8 cellular contexts compared by ENCODE assay signal in the genomic region with DNA sequence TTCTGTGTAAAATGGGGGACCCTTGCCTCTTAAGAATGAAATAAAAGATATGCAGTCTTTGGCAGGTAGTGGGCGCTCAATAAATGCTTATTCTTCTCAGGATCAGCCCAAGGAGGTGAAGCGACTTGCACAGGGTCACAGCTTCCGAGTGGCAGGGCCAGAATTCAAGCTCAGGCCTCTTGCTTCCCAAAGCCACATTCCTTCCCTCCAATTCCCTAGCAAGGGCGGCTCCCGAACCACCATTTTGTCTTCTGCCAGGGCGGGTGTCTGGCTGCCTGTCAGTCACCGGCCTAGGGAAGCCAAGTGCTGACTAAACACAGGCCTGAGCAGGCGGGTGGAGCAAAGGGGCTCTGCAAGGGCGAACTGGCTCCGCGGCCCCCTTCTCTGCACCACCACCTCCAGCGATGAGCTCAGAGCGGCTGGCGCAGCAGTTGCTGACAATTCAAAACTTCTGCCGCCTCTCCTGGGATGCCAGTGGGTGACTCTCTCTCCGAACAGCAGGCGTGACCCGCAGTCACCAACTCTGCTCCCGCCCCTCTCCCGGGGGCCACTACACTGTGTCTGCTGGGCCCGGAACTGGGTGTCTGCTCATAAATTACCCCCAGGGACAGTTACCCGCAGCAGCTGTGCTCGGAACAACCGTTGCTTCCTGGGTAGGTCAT. TPM values are rescaled to one million over a fixed set of nuclear protein-coding genes. Genes with fewer than 3 reads are reported as not detected.
DNase-seq lines count a peak whose midpoint lies in the region; ATAC-seq and TF ChIP-seq lines count a peak whose summit lies in the region.

No MANE protein-coding gene starts in this region.

- peaks cover 32 to 39% (median 35%) of the 10 kb centered on the region in 3 donors for H3K4me1 Mint-ChIP-seq in IgD-negative memory B cell
- H3K4me1 Mint-ChIP-seq in brain, result peaks cover 86% of the 10 kb centered on the region
- H3K4me1 Mint-ChIP-seq in stimulated activated memory B cell treated with anti-CD40 and anti-IgM and Interleukin-4, amounts not matched to agents 10 μg/mL and 1 μg/mL and 100 μg/mL, for 72 hours, result peaks cover 54% of the 10 kb centered on the region

- peak; percentile 91 for ATAC-seq in stimulated activated memory B cell treated with anti-CD40 and anti-IgM and Interleukin-4, amounts not matched to agents 10 μg/mL and 1 μg/mL and 100 μg/mL, for 72 hours
- no peak for ATAC-seq in GM19455 (IDR thresholded peaks at IDR 0.05; ENCODE audit: unreplicated experiment)

- H3K27me3 Mint-ChIP-seq in IgD-negative memory B cell (no peaks in the 10 kb centered on the region), brain (no peaks in the 10 kb centered on the region)
- H3K27me3 Mint-ChIP-seq in stimulated activated memory B cell treated with anti-CD40 and anti-IgM and Interleukin-4, amounts not matched to agents 10 μg/mL and 1 μg/mL and 100 μg/mL, for 72 hours, result no peaks in the 10 kb centered on the region

- peak overlapping the region; percentile 10 to 94 (median 93) for H3K27ac Mint-ChIP-seq in IgD-negative memory B cell
- peak overlapping the region; percentile 50 to 98 (median 91) for H3K27ac Mint-ChIP-seq in brain
- peak overlapping the region; percentile 89 for H3K27ac Mint-ChIP-seq in stimulated activated memory B cell treated with anti-CD40 and anti-IgM and Interleukin-4, amounts not matched to agents 10 μg/mL and 1 μg/mL and 100 μg/mL, for 72 hours

- peak; percentile 88 for DNase-seq in ELF-1 (ENCODE audit: low read depth, low spot score)
- peak; percentile 29 for DNase-seq in kidney tubule cell (ENCODE audit: low spot score)
- DNase-seq in NCI-H1417 treated with DMSO at 0.1 percent for 48 hours (lab: John Stamatoyannopoulos, UW), result no peak
- no peak for DNase-seq in NCI-H187 (lab: John Stamatoyannopoulos, UW)

- H3K4me3 Mint-ChIP-seq in IgD-negative memory B cell (peak overlapping the region; percentile 70 to 90 (median 80)), brain (peak overlapping the region in 1 of 5 experiments; percentile 24)
- peak overlapping the region; percentile 73 for H3K4me3 Mint-ChIP-seq in stimulated activated memory B cell treated with anti-CD40 and anti-IgM and Interleukin-4, amounts not matched to agents 10 μg/mL and 1 μg/mL and 100 μg/mL, for 72 hours

- no peak for TF ChIP-seq CTCF in brain (conservative IDR thresholded peaks at IDR 0.05)

- H3K9me3 Mint-ChIP-seq in IgD-negative memory B cell, result no peaks in the 10 kb centered on the region
- H3K9me3 Mint-ChIP-seq in brain, result peaks cover 0 to 2% (median 0%) of the 10 kb centered on the region in 5 experiments
- no peaks in the 10 kb centered on the region for H3K9me3 Mint-ChIP-seq in stimulated activated memory B cell treated with anti-CD40 and anti-IgM and Interleukin-4, amounts not matched to agents 10 μg/mL and 1 μg/mL and 100 μg/mL, for 72 hours

- H3K36me3 Mint-ChIP-seq in IgD-negative memory B cell (peaks cover 5% of the 10 kb centered on the region), brain (peaks cover 12% of the 10 kb centered on the region)
- H3K36me3 Mint-ChIP-seq in stimulated activated memory B cell treated with anti-CD40 and anti-IgM and Interleukin-4, amounts not matched to agents 10 μg/mL and 1 μg/mL and 100 μg/mL, for 72 hours, result peaks cover 12% of the 10 kb centered on the region

RNA-seq across cellular contexts. Expression of a gene that starts 10.8 kb away (rescaled TPM):
- 0.16 TPM for polyA plus RNA-seq in IgD-negative memory B cell
- polyA plus RNA-seq in brain (ENCODE audit: insufficient read depth, low read depth, low replicate concordance), result 2.7 TPM

RNA-seq across cellular contexts. Expression of a gene that starts 20.1 kb away (rescaled TPM):
- polyA plus RNA-seq in IgD-negative memory B cell, result not detected
- 2.2 TPM for polyA plus RNA-seq in brain (ENCODE audit: insufficient read depth, low read depth, low replicate concordance)

RNA-seq across cellular contexts. Expression of a gene that starts 28.6 kb away (rescaled TPM):
- polyA plus RNA-seq in IgD-negative memory B cell (not detected), brain (ENCODE audit: insufficient read depth, low read depth, low replicate concordance) (1.4 TPM)

RNA-seq across cellular contexts. Expression of a gene that starts 36.4 kb away (rescaled TPM):
- polyA plus RNA-seq in IgD-negative memory B cell (3.9 TPM), brain (ENCODE audit: insufficient read depth, low read depth, low replicate concordance) (6.9 TPM)

Comparison
In these comparisons a context has a peak if more than half of its experiments do, and no peak if none do; other contexts are left out.
1. DNase-seq: peak in ELF-1 (single experiment) and kidney tubule cell (single experiment); none in NCI-H1417 treated with DMSO at 0.1 percent for 48 hours (single experiment) and NCI-H187 (0 of 2).
2. Peak in every context shown above with its lines, with median percentiles within 50 percentile points of each other: H3K27ac Mint-ChIP-seq.